ENCODE assay signal across 9 cellular contexts in the genomic region with DNA sequence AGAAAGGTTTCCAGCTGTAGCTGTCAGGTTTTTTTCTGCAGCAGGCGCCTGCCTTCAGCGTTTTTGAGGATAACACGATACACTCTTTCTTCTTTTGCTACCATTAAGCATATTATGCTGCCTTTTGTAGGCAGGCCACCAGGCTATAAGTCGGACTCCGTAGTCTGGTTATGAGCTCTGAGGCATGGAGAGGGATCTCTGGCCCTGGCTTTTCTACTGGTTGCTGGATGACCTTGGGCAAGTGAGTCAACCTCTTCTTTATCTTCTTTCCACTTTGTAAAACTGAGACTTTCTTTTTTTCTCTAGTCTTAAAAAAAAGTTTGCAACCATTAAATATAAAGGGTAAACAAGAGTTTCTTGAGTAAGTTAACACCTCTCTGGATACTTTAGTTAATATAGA.
"Had no signal": no experiment of that assay in that cellular context is flagged by ENCODE, and none has a peak within 500 bp of the region (broad histone marks: within the 10 kb centered on the region; RNA-seq: fewer than 3 reads in every experiment).

No MANE protein-coding gene starts in this region.

- H3K27ac ChIP-seq: GM23248 had no signal

- H2AFZ ChIP-seq: GM23248, GM23338 had no signal

- ATAC-seq: GM23338, HCT116 had no signal

- DNase-seq: GM23248, GOT3, H7, H9, HCEC 1CT, HFFc6 had no signal

- H3K9me3 ChIP-seq: HAP-1 had no signal

- H3K36me3 ChIP-seq: HAP-1 had no signal

- H3K4me3 ChIP-seq: GM23248, GM23338, HAP-1 had no signal

- H3K4me2 ChIP-seq: GM23338 had no signal

- H3K4me1 ChIP-seq: HAP-1 had no signal
